9 cellular contexts compared by ENCODE assay signal in the genomic region with DNA sequence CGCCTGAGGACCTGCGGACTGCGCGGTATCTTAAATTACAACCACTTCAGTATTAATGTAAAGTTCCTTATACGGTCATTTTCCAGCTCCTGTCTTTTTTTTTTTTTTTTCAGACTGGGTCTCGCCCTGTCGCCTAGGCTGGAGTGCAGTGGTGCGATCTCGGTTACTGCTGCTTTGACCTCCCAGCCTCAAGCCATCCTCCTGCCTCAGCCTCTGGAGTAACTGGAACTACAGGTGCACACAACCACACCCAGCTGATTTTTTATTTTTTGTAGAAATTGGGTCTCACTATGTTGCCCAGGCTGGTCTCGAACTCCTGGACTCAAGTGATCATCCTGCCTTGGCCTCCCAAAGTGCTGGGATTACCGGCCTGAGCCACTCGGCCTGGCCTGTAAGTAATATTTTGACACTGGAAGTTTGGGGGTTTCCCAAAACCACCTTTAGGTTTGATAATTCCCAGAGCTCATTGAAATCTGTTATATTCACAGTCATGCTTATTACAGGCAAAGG. TPM values are rescaled to one million over a fixed set of nuclear protein-coding genes. Genes with fewer than 3 reads are reported as not detected.
DNase-seq lines count a peak whose midpoint lies in the region; ATAC-seq, FAIRE-seq and TF ChIP-seq lines count a peak whose summit lies in the region.
"Had no signal": no experiment of that assay in that cellular context is flagged by ENCODE, and none has a peak within 500 bp of the region (broad histone marks: within the 10 kb centered on the region; RNA-seq: fewer than 3 reads in every experiment).

No MANE protein-coding gene starts in this region.

- no peak for DNase-seq in Caco-2
- DNase-seq in GM12878 (ENCODE audit: low read depth, low spot score) = no peak
- no peak for DNase-seq in neural crest cell (ENCODE audit: low read depth, low spot score)
- no peak for DNase-seq in RKO (ENCODE audit: low spot score)
- DNase-seq in amniotic stem cell (lab: John Stamatoyannopoulos, UW) = no peak
- DNase-seq in HuH-7 (ENCODE audit: low spot score) = no peak

- peak; percentile 4 for ATAC-seq in HG03175 (IDR thresholded peaks at IDR 0.05; ENCODE audit: unreplicated experiment)
- peak; percentile 18 for ATAC-seq in GM12878
- ATAC-seq in HG03095 (IDR thresholded peaks at IDR 0.05; ENCODE audit: unreplicated experiment) = no peak

- no peaks in the 10 kb centered on the region for H3K36me3 ChIP-seq in Caco-2 (ENCODE audit: control insufficient read depth, insufficient read depth, low read length)
- no peaks in the 10 kb centered on the region for H3K36me3 ChIP-seq in GM12878 (ENCODE audit: control insufficient read depth in 2 of 2, insufficient read depth in 2 of 2, low read length in 1 of 2)

- H3K9me3 ChIP-seq in Caco-2 = no peaks in the 10 kb centered on the region
- no peaks in the 10 kb centered on the region for H3K9me3 ChIP-seq in GM12878 (replicated peaks; ENCODE audit: control insufficient read depth, insufficient read depth, low read length)

- TF ChIP-seq EP300 in GM12878 (IDR thresholded peaks at IDR 0.05; ENCODE audit: borderline replicate concordance in 1 of 2, control insufficient read depth in 1 of 2, low read depth in 2 of 2, low read length in 2 of 2) = no peak

- intact Hi-C loops in Caco-2 (cut with micrococcal nuclease; ENCODE audit: unreplicated experiment) = no loop called here
- intact Hi-C loops in GM12878 (cut with micrococcal nuclease; ENCODE audit: unreplicated experiment) = loop anchor here (2.0 to 10.0 kb wide), 4 partner anchors 92 to 408 kb away; a partner anchor contains a TSS

- peaks cover 2% of the 10 kb centered on the region for H3K4me1 Mint-ChIP-seq in Caco-2 (ENCODE audit: low read depth, unreplicated experiment)
- peaks cover 37% of the 10 kb centered on the region for H3K4me1 Mint-ChIP-seq in neural crest cell

- no peaks in the 10 kb centered on the region for H4K20me1 ChIP-seq in GM12878 (ENCODE audit: control insufficient read depth, insufficient read depth)

- CTCF ChIA-PET in Caco-2 (lab: Charles Lee) = interaction anchor here (0.7 to 1.5 kb wide), 6 partner anchors 16 to 93 kb away, joined by 3 to 17 read pairs (median 6); no protein-coding TSS in a partner anchor
- CTCF ChIA-PET in GM12878 (lab: Yijun Ruan, JAX) = interaction anchor here (0.6 to 5.0 kb wide), 22 partner anchors 9 to 633 kb away, joined by 3 to 63 read pairs (median 6); a partner anchor contains a TSS

- H3K27ac Mint-ChIP-seq in Caco-2 (ENCODE audit: unreplicated experiment) (no peak overlapping the region), neural crest cell (ENCODE audit: unreplicated experiment) (no peak overlapping the region)

- RAD21 ChIA-PET in GM12878 (lab: Charles Lee; ENCODE audit: unreplicated experiment) = interaction anchor here (0.9 to 2.3 kb wide), 11 partner anchors 30 to 413 kb away, joined by 3 to 14 read pairs (median 4); a partner anchor contains a TSS

- no peaks in the 10 kb centered on the region for H3K27me3 Mint-ChIP-seq in Caco-2 (ENCODE audit: insufficient read depth, unreplicated experiment)
- H3K27me3 Mint-ChIP-seq in neural crest cell (ENCODE audit: low read depth) = no peaks in the 10 kb centered on the region

- H3K36me3 Mint-ChIP-seq in Caco-2 (ENCODE audit: insufficient read depth, unreplicated experiment) (peaks cover 10% of the 10 kb centered on the region), neural crest cell (ENCODE audit: low read depth) (no peaks in the 10 kb centered on the region)

- in situ Hi-C loops in GM12878 (cut with MboI) = loop anchor here (5.0 kb wide), 3 partner anchors 56 to 411 kb away; no protein-coding TSS in a partner anchor

- FAIRE-seq in GM12878 (lab: Jason Lieb, UNC) = no peak

- WGBS in GM12878 (ENCODE audit: insufficient coverage, insufficient replicate concordance, low lambda C conversion rate, missing lambda C conversion rate) = 19% methylated on average over 10 of the region's 12 CpGs

- SMC1A ChIA-PET in GM12878 (lab: Charles Lee; ENCODE audit: uncharacterized antibody, unreplicated experiment) = interaction anchor here (0.6 to 3.4 kb wide), 16 partner anchors 10 to 556 kb away, joined by 3 to 26 read pairs (median 4); a partner anchor contains a TSS

- no peak overlapping the region for H3K9ac ChIP-seq in GM12878 (ENCODE audit: control insufficient read depth, insufficient read depth, low read length)

- peaks cover 13% of the 10 kb centered on the region for H3K79me2 ChIP-seq in GM12878 (ENCODE audit: control insufficient read depth, insufficient read depth, low read length)

- H3K4me1 ChIP-seq in Caco-2 = no peaks in the 10 kb centered on the region
- peaks cover 1% of the 10 kb centered on the region; the same call in 1 of the 2 replicates for H3K4me1 ChIP-seq in GM12878 (ENCODE audit: control insufficient read depth, insufficient read depth, low read length)

- TF ChIP-seq CTCF in Caco-2 (IDR thresholded peaks at IDR 0.05; ENCODE audit: insufficient read depth in 1 of 2, low read depth in 1 of 2, low read length in 1 of 2, severe bottlenecking in 1 of 2, unreplicated experiment in 1 of 2) (no peak), GM12878 (IDR thresholded peaks at IDR 0.05 in 2 of 3, conservative IDR thresholded peaks at IDR 0.05 in 1 of 3; ENCODE audit: control insufficient read depth in 2 of 3, extremely low read depth in 1 of 3, insufficient read depth in 1 of 3, low read depth in 3 of 3, low read length in 3 of 3) (no peak), neural crest cell (conservative IDR thresholded peaks at IDR 0.05) (peak; percentile 22)

- no peak overlapping the region for H3K4me3 ChIP-seq in Caco-2 (ENCODE audit: low read depth, low read length)
- no peak overlapping the region for H3K4me3 ChIP-seq in GM12878

- no peak overlapping the region for H3K27ac ChIP-seq in GM12878 (ENCODE audit: control insufficient read depth, insufficient read depth)

- peak overlapping the region; percentile 97 for H2AFZ ChIP-seq in GM12878 (ENCODE audit: control insufficient read depth, low read depth, low read length)

- H3K4me3 Mint-ChIP-seq in Caco-2 (ENCODE audit: unreplicated experiment) (peak overlapping the region; percentile 77), neural crest cell (peak overlapping the region; percentile 97)

- H3K27me3 ChIP-seq in Caco-2 (replicated peaks; ENCODE audit: control insufficient read depth, insufficient read depth, low read length) (no peaks in the 10 kb centered on the region), GM12878 (replicated peaks in 1 of 2; ENCODE audit: control insufficient read depth in 2 of 2, insufficient read depth in 2 of 2, low read length in 1 of 2) (no peaks in the 10 kb centered on the region)

- no peak for TF ChIP-seq POLR2A in GM12878 (IDR thresholded peaks at IDR 0.05; ENCODE audit: low read depth, low read length)

- H3K4me2 ChIP-seq in GM12878 (ENCODE audit: control insufficient read depth, insufficient read depth) = peak overlapping the region; percentile 38; the same call in 1 of the 2 replicates

- no peak for TF ChIP-seq RAD21 in GM12878 (IDR thresholded peaks at IDR 0.05; ENCODE audit: insufficient read depth, low read depth, low read length)

- BruUV-seq in Caco-2 (replicated peaks; lab: Mats Ljungman, UMichigan) (no TSS peak), GM12878 (replicated peaks; lab: Mats Ljungman, UMichigan) (no TSS peak)

- POLR2A ChIA-PET in Caco-2 (lab: Charles Lee) = interaction anchor here (0.6 kb wide), 1 partner anchor 97 kb away, joined by 3 read pairs; a partner anchor contains a TSS
- POLR2A ChIA-PET in GM12878 (lab: Charles Lee) = interaction anchor here (0.6 kb wide), 1 partner anchor 52 kb away, joined by 3 read pairs; a partner anchor contains a TSS

- H3K9me3 Mint-ChIP-seq in Caco-2 (ENCODE audit: unreplicated experiment) = no peaks in the 10 kb centered on the region
- no peaks in the 10 kb centered on the region for H3K9me3 Mint-ChIP-seq in neural crest cell

RNA-seq across cellular contexts. Expression of a gene that starts 0.4 kb away (rescaled TPM):
- total RNA-seq in Caco-2 (2022) (2.1 and 2.8 TPM in 2 replicates), GM12878 (2014; rRNA removed) (4.1 and 5.5 TPM in 2 replicates), GM12878 (2014; rRNA removed; fragmentation: Illumina TruSeq; extraction: Trizol) (3.7 and 5.2 TPM in 2 replicates), GM12878 (2021) (3.9 and 4.3 TPM in 2 replicates), neural crest cell (7.2 and 7.7 TPM in 2 replicates)
- total RNA-seq in GM12878 (2013; cell fraction: nucleolus; rRNA removed) = 8.1 and 9.0 TPM in 2 replicates
- polyA plus RNA-seq in GM12878 (2011; ENCODE audit: low read depth) = 0.89 TPM
- polyA plus RNA-seq in GM12878 (2011; rRNA removed) (5.0 and 5.1 TPM in 2 replicates), GM12878 (2014; fragmentation: Illumina TruSeq; extraction: Trizol) (1.4 and 2.9 TPM in 2 replicates), GM12878 (2014; fragmentation: Nextera tagmentation; extraction: Ambion mirVana) (1 to 10 TPM; 5.8 to 6.1 TPM), GM12878 (2014; rRNA removed) (8.8 and 10.1 TPM in 2 replicates), GM12878 (2016; fragmentation: Nextera tagmentation; extraction: Ambion mirVana) (1 to 10 TPM; 4.8 to 5.9 TPM)
- polyA plus RNA-seq in GM12878 (2011; cell fraction: cytosol; rRNA removed) = 2.8 and 6.5 TPM in 2 replicates
- polyA plus RNA-seq in GM12878 (2011; cell fraction: nucleus; rRNA removed) = 3.9 and 4.0 TPM in 2 replicates
- polyA plus RNA-seq in GM12878 (2012) = 2.8 and 4.5 TPM in 2 replicates
- polyA minus RNA-seq in GM12878 (2011; rRNA and poly(A)+ RNA removed) = 1.6 and 2.4 TPM in 2 replicates
- 0.62 and 0.67 TPM in 2 replicates for polyA minus RNA-seq in GM12878 (2011; cell fraction: cytosol; rRNA and poly(A)+ RNA removed)
- 3.1 and 5.5 TPM in 2 replicates for polyA minus RNA-seq in GM12878 (2011; cell fraction: nucleus; rRNA and poly(A)+ RNA removed)

RNA-seq across cellular contexts. Expression of a gene that starts 6.9 kb away (rescaled TPM):
- total RNA-seq in Caco-2 (2022) = 21.7 and 26.3 TPM in 2 replicates
- 3.4 and 4.0 TPM in 2 replicates for total RNA-seq in GM12878 (2013; cell fraction: nucleolus; rRNA removed)
- 9.0 and 11.3 TPM in 2 replicates for total RNA-seq in GM12878 (2014; rRNA removed)
- total RNA-seq in GM12878 (2014; rRNA removed; fragmentation: Illumina TruSeq; extraction: Trizol) = 5.9 and 7.0 TPM in 2 replicates
- 9.6 and 9.7 TPM in 2 replicates for total RNA-seq in GM12878 (2021)
- polyA plus RNA-seq in GM12878 (2011; ENCODE audit: low read depth) = 3.4 TPM
- polyA plus RNA-seq in GM12878 (2011; rRNA removed) = 4.8 and 7.2 TPM in 2 replicates
- polyA plus RNA-seq in GM12878 (2011; cell fraction: cytosol; rRNA removed) = 2.7 and 4.5 TPM in 2 replicates
- 4.8 and 5.7 TPM in 2 replicates for polyA plus RNA-seq in GM12878 (2011; cell fraction: nucleus; rRNA removed)
- 5.6 and 7.8 TPM in 2 replicates for polyA plus RNA-seq in GM12878 (2012)
- 5.8 and 7.0 TPM in 2 replicates for polyA plus RNA-seq in GM12878 (2014; fragmentation: Illumina TruSeq; extraction: Trizol)
- polyA plus RNA-seq in GM12878 (2014; fragmentation: Nextera tagmentation; extraction: Ambion mirVana) = 1 to 10 TPM; 2.7 to 4.4 TPM
- polyA plus RNA-seq in GM12878 (2014; rRNA removed) = 11.4 and 15.5 TPM in 2 replicates
- 10 to 100 TPM in 1 of 2 experiments, 1 to 10 TPM in 1; 1.6 to 10.4 TPM for polyA plus RNA-seq in GM12878 (2016; fragmentation: Nextera tagmentation; extraction: Ambion mirVana)
- 2.0 and 2.6 TPM in 2 replicates for polyA minus RNA-seq in GM12878 (2011; rRNA and poly(A)+ RNA removed)
- 2.7 and 2.8 TPM in 2 replicates for polyA minus RNA-seq in GM12878 (2011; cell fraction: cytosol; rRNA and poly(A)+ RNA removed)
- polyA minus RNA-seq in GM12878 (2011; cell fraction: nucleus; rRNA and poly(A)+ RNA removed) = 1.5 and 3.2 TPM in 2 replicates
- 28.0 and 30.8 TPM in 2 replicates for total RNA-seq in neural crest cell

RNA-seq across cellular contexts. Expression of a gene that starts 18.1 kb away (rescaled TPM):
- total RNA-seq in Caco-2 (2022) = 0.46 and 1.6 TPM in 2 replicates
- not detected in 2 replicates for total RNA-seq in GM12878 (2013; cell fraction: nucleolus; rRNA removed)
- total RNA-seq in GM12878 (2014; rRNA removed) = not detected in 2 replicates
- not detected in 2 replicates for total RNA-seq in GM12878 (2014; rRNA removed; fragmentation: Illumina TruSeq; extraction: Trizol)
- not detected in 2 replicates for total RNA-seq in GM12878 (2021)
- not detected for polyA plus RNA-seq in GM12878 (2011; ENCODE audit: low read depth)
- polyA plus RNA-seq in GM12878 (2011; rRNA removed) = not detected in 2 replicates
- polyA plus RNA-seq in GM12878 (2011; cell fraction: cytosol; rRNA removed) = not detected in 2 replicates
- not detected in 2 replicates for polyA plus RNA-seq in GM12878 (2011; cell fraction: nucleus; rRNA removed)
- polyA plus RNA-seq in GM12878 (2012) = not detected in 2 replicates
- not detected in 2 replicates for polyA plus RNA-seq in GM12878 (2014; fragmentation: Illumina TruSeq; extraction: Trizol)
- polyA plus RNA-seq in GM12878 (2014; fragmentation: Nextera tagmentation; extraction: Ambion mirVana) = not detected
- polyA plus RNA-seq in GM12878 (2014; rRNA removed) = not detected in 2 replicates
- polyA plus RNA-seq in GM12878 (2016; fragmentation: Nextera tagmentation; extraction: Ambion mirVana) = not detected
- polyA minus RNA-seq in GM12878 (2011; rRNA and poly(A)+ RNA removed) = not detected in 2 replicates
- polyA minus RNA-seq in GM12878 (2011; cell fraction: cytosol; rRNA and poly(A)+ RNA removed) = not detected in 2 replicates
- polyA minus RNA-seq in GM12878 (2011; cell fraction: nucleus; rRNA and poly(A)+ RNA removed) = not detected in 2 replicates
- total RNA-seq in neural crest cell = not detected in 2 replicates
- total RNA-seq: glomerular endothelial cell had no signal

RNA-seq across cellular contexts. Expression of a gene that starts 34.3 kb away (rescaled TPM):
- 1.7 and 2.7 TPM in 2 replicates for total RNA-seq in Caco-2 (2022)
- total RNA-seq in GM12878 (2013; cell fraction: nucleolus; rRNA removed) = 3.2 and 4.2 TPM in 2 replicates
- 1.5 and 2.0 TPM in 2 replicates for total RNA-seq in GM12878 (2014; rRNA removed)
- total RNA-seq in GM12878 (2014; rRNA removed; fragmentation: Illumina TruSeq; extraction: Trizol) = 0.36 and 0.41 TPM in 2 replicates
- total RNA-seq in GM12878 (2021) = 0.93 and 1.3 TPM in 2 replicates
- 0.18 TPM for polyA plus RNA-seq in GM12878 (2011; ENCODE audit: low read depth)
- polyA plus RNA-seq in GM12878 (2011; rRNA removed) = 0.58 and 0.64 TPM in 2 replicates
- 1.2 and 1.3 TPM in 2 replicates for polyA plus RNA-seq in GM12878 (2011; cell fraction: cytosol; rRNA removed)
- polyA plus RNA-seq in GM12878 (2011; cell fraction: nucleus; rRNA removed) = 2.0 and 2.1 TPM in 2 replicates
- 0.58 and 0.62 TPM in 2 replicates for polyA plus RNA-seq in GM12878 (2012)
- 0.06 and 0.22 TPM in 2 replicates for polyA plus RNA-seq in GM12878 (2014; fragmentation: Illumina TruSeq; extraction: Trizol)
- under 1 TPM; 0.18 to 0.57 TPM for polyA plus RNA-seq in GM12878 (2014; fragmentation: Nextera tagmentation; extraction: Ambion mirVana)
- polyA plus RNA-seq in GM12878 (2014; rRNA removed) = 1.5 and 1.9 TPM in 2 replicates
- 1 to 10 TPM; 1.4 to 1.6 TPM for polyA plus RNA-seq in GM12878 (2016; fragmentation: Nextera tagmentation; extraction: Ambion mirVana)
- polyA minus RNA-seq in GM12878 (2011; rRNA and poly(A)+ RNA removed) = 0.46 and 0.66 TPM in 2 replicates
- polyA minus RNA-seq in GM12878 (2011; cell fraction: cytosol; rRNA and poly(A)+ RNA removed) = 1.0 TPM in 1 of 2 replicates, not detected in the other
- 0.85 and 1.6 TPM in 2 replicates for polyA minus RNA-seq in GM12878 (2011; cell fraction: nucleus; rRNA and poly(A)+ RNA removed)
- 17.9 and 22.3 TPM in 2 replicates for total RNA-seq in neural crest cell

RNA-seq across cellular contexts. Expression of a gene that starts 52.4 kb away (rescaled TPM):
- total RNA-seq in Caco-2 (2022) (152 and 162 TPM in 2 replicates), GM12878 (2014; rRNA removed) (106 and 113 TPM in 2 replicates), GM12878 (2014; rRNA removed; fragmentation: Illumina TruSeq; extraction: Trizol) (55.9 and 59.3 TPM in 2 replicates), GM12878 (2021) (92.0 and 95.5 TPM in 2 replicates), neural crest cell (118 and 121 TPM in 2 replicates)
- total RNA-seq in GM12878 (2013; cell fraction: nucleolus; rRNA removed) = 49.3 and 62.8 TPM in 2 replicates
- 26.5 TPM for polyA plus RNA-seq in GM12878 (2011; ENCODE audit: low read depth)
- polyA plus RNA-seq in GM12878 (2011; rRNA removed) (93.2 and 106 TPM in 2 replicates), GM12878 (2014; fragmentation: Illumina TruSeq; extraction: Trizol) (43.7 and 68.4 TPM in 2 replicates), GM12878 (2014; fragmentation: Nextera tagmentation; extraction: Ambion mirVana) (10 to 100 TPM; 15.6 to 34.7 TPM), GM12878 (2014; rRNA removed) (109 and 112 TPM in 2 replicates), GM12878 (2016; fragmentation: Nextera tagmentation; extraction: Ambion mirVana) (100 to 1,000 TPM; 133 to 146 TPM)
- polyA plus RNA-seq in GM12878 (2011; cell fraction: cytosol; rRNA removed) = 119 and 144 TPM in 2 replicates
- polyA plus RNA-seq in GM12878 (2011; cell fraction: nucleus; rRNA removed) = 99.5 and 132 TPM in 2 replicates
- 46.8 and 66.1 TPM in 2 replicates for polyA plus RNA-seq in GM12878 (2012)
- 62.7 and 88.2 TPM in 2 replicates for polyA minus RNA-seq in GM12878 (2011; rRNA and poly(A)+ RNA removed)
- 31.9 and 36.6 TPM in 2 replicates for polyA minus RNA-seq in GM12878 (2011; cell fraction: cytosol; rRNA and poly(A)+ RNA removed)
- 22.1 and 40.0 TPM in 2 replicates for polyA minus RNA-seq in GM12878 (2011; cell fraction: nucleus; rRNA and poly(A)+ RNA removed)
